In genomic region chr10:99994801-99995200, GRCh38 we compare ENCODE assay signal across 1 cellular context.
TF ChIP-seq lines count a peak whose summit lies in the region.

No MANE protein-coding gene starts in this region.

TF ChIP-seq in GM12878, 131 proteins besides CTCF, POLR2A, EP300 and RAD21:
- TF ChIP-seq ZZZ3 (IDR thresholded peaks at IDR 0.05; ENCODE audit: control insufficient read depth, insufficient read length, low read depth) (no peak), USF2 (IDR thresholded peaks at IDR 0.05; ENCODE audit: borderline replicate concordance, low read depth, low read length) (no peak), NR2C1 (IDR thresholded peaks at IDR 0.05) (no peak), HCFC1 (IDR thresholded peaks at IDR 0.05; ENCODE audit: low read length) (no peak)
